In genomic region chr16:62853887-62854286, GRCh38 we compare ENCODE assay signal across 1 cellular context.
TF ChIP-seq lines count a peak whose summit lies in the region.

No MANE protein-coding gene starts in this region.

TF ChIP-seq in GM23338, 12 proteins besides CTCF, POLR2A, EP300 and RAD21 (continued from another document):
- TF ChIP-seq NANOG (IDR thresholded peaks at IDR 0.05; ENCODE audit: borderline replicate concordance) = no peak
- TF ChIP-seq EZH2phosphoT487 (IDR thresholded peaks at IDR 0.05; ENCODE audit: unreplicated experiment) = no peak
